22 cellular contexts compared by ENCODE assay signal in genomic region chr16:67105881-67106280, GRCh38. TPM values are rescaled to one million over a fixed set of nuclear protein-coding genes. Genes with fewer than 3 reads are reported as not detected.
A peak's percentile ranks its signal among the peaks of the same experiment; 100 is the strongest.
DNase-seq lines count a peak whose midpoint lies in the region; ATAC-seq and TF ChIP-seq lines count a peak whose summit lies in the region.
"Had no signal": no experiment of that assay in that cellular context is flagged by ENCODE, and none has a peak within 500 bp of the region (broad histone marks: within the 10 kb centered on the region; RNA-seq: fewer than 3 reads in every experiment).

No MANE protein-coding gene starts in this region.

- H3K36me3 Mint-ChIP-seq in central memory CD8-positive, alpha-beta T cell (ENCODE audit: insufficient read depth), result peaks cover 12% of the 10 kb centered on the region
- H3K36me3 Mint-ChIP-seq in nephron (ENCODE audit: low read depth), result peaks cover 9% of the 10 kb centered on the region
- H3K36me3 Mint-ChIP-seq: activated naive CD4-positive, alpha-beta T cell treated with anti-CD3 and anti-CD28 coated beads, Interleukin-2, amount 50 U/mL, for 24 hours; naive thymus-derived CD8-positive, alpha-beta T cell had no signal

- no peak for TF ChIP-seq CTCF in nephron (IDR thresholded peaks at IDR 0.05; ENCODE audit: unreplicated experiment in 3 of 3)
- TF ChIP-seq CTCF in omental fat pad (IDR thresholded peaks at IDR 0.05), result no peak

- H3K27me3 Mint-ChIP-seq in central memory CD8-positive, alpha-beta T cell, result no peaks in the 10 kb centered on the region
- peaks cover 3% of the 10 kb centered on the region for H3K27me3 Mint-ChIP-seq in nephron (ENCODE audit: low read depth)
- H3K27me3 Mint-ChIP-seq: activated CD4-positive, alpha-beta T cell treated with anti-CD3 and anti-CD28 coated beads, Interleukin-2, amount 10 ng/mL, durations not matched to agents 7 days and 5 days; activated naive CD4-positive, alpha-beta T cell treated with anti-CD3 and anti-CD28 coated beads, Interleukin-2, amount 50 U/mL, for 24 hours; CD4-positive, alpha-beta T cell; naive thymus-derived CD8-positive, alpha-beta T cell had no signal

- H3K4me3 Mint-ChIP-seq in central memory CD8-positive, alpha-beta T cell, result no peak overlapping the region
- H3K4me3 Mint-ChIP-seq in nephron, result no peak overlapping the region
- H3K4me3 Mint-ChIP-seq: activated CD4-positive, alpha-beta T cell treated with anti-CD3 and anti-CD28 coated beads, Interleukin-2, amount 10 ng/mL, durations not matched to agents 7 days and 5 days; activated naive CD4-positive, alpha-beta T cell treated with anti-CD3 and anti-CD28 coated beads, Interleukin-2, amount 50 U/mL, for 24 hours; CD4-positive, alpha-beta T cell; naive thymus-derived CD8-positive, alpha-beta T cell had no signal

- no peak for ATAC-seq in central memory CD8-positive, alpha-beta T cell (replicated peaks; ENCODE audit: extremely low read depth, poor library complexity, severe bottlenecking)
- ATAC-seq in Right ventricle myocardium superior (ENCODE audit: poor library complexity), result no peak
- no peak for ATAC-seq in omental fat pad (ENCODE audit: low FRiP score)
- ATAC-seq: left lung; naive thymus-derived CD8-positive, alpha-beta T cell had no signal

- DNase-seq in GM03348 (ENCODE audit: low spot score) (peak; percentile 36), H4 (ENCODE audit: low spot score) (no peak), Right ventricle myocardium superior (no peak), omental fat pad (ENCODE audit: low spot score) (no peak)
- no peak for DNase-seq in central memory CD8-positive, alpha-beta T cell (ENCODE audit: low spot score in 2 of 2)
- DNase-seq: activated CD4-positive, alpha-beta T cell treated with anti-CD3 and anti-CD28 coated beads, Interleukin-2, amount 10 ng/mL, durations not matched to agents 7 days and 5 days; caudate nucleus; CD4-positive, alpha-beta T cell; left lung; midbrain; naive thymus-derived CD8-positive, alpha-beta T cell; NCI-H2081; NCI-H226; NCI-H774; posterior cingulate gyrus; RPMI8226; stimulated activated CD4-positive, alpha-beta T cell treated with anti-CD3 and anti-CD28 coated beads, Interleukin-2, amount 100 ng/mL, for 24 hours; WERI-Rb-1 had no signal

- H3K27ac ChIP-seq in temporal lobe (ENCODE audit: low read depth, low read length), result peak overlapping the region; percentile 13
- H3K27ac ChIP-seq: SK-N-MC, WERI-Rb-1 had no signal

- no peaks in the 10 kb centered on the region for H3K9me3 Mint-ChIP-seq in central memory CD8-positive, alpha-beta T cell
- H3K9me3 Mint-ChIP-seq in nephron, result no peaks in the 10 kb centered on the region
- H3K9me3 Mint-ChIP-seq: activated CD4-positive, alpha-beta T cell treated with anti-CD3 and anti-CD28 coated beads, Interleukin-2, amount 10 ng/mL, durations not matched to agents 7 days and 5 days; activated naive CD4-positive, alpha-beta T cell treated with anti-CD3 and anti-CD28 coated beads, Interleukin-2, amount 50 U/mL, for 24 hours; CD4-positive, alpha-beta T cell; naive thymus-derived CD8-positive, alpha-beta T cell had no signal

- peak overlapping the region; percentile 16 for H3K27ac Mint-ChIP-seq in central memory CD8-positive, alpha-beta T cell (ENCODE audit: low read depth)
- H3K27ac Mint-ChIP-seq in nephron, result peak overlapping the region; percentile 2 to 4 (median 3)
- H3K27ac Mint-ChIP-seq: CD4-positive, alpha-beta T cell had no signal

- peaks cover 18% of the 10 kb centered on the region for H3K4me1 Mint-ChIP-seq in central memory CD8-positive, alpha-beta T cell
- H3K4me1 Mint-ChIP-seq in nephron, result peaks cover 20% of the 10 kb centered on the region

- intact Hi-C loops in Right ventricle myocardium superior (cut with DNase I), result no loop called here

RNA-seq across cellular contexts. Expression of gene PHAF1, which starts 3.9 kb away (rescaled TPM):
- total RNA-seq in temporal lobe, result 19.2 TPM
- 13.8 and 14.8 TPM in 2 replicates for total RNA-seq in H4 (2014; rRNA removed; shearing (Covaris generic))
- total RNA-seq in Right ventricle myocardium superior, result 11.7 TPM
- 10 to 100 TPM; 12.1 to 28.8 (median 16.4) TPM for total RNA-seq in omental fat pad

RNA-seq across cellular contexts. Expression of gene B3GNT9, which starts 44.9 kb away (rescaled TPM):
- total RNA-seq in temporal lobe (0.98 TPM), Right ventricle myocardium superior (8.1 TPM), omental fat pad (10 to 100 TPM in 3 of 4 donors, 1 to 10 TPM in 1; 6.8 to 19.2 (median 14.9) TPM)
- total RNA-seq in H4 (2014; rRNA removed; shearing (Covaris generic)), result 21.2 and 21.6 TPM in 2 replicates

RNA-seq across cellular contexts. Expression of gene TRADD, which starts 53.8 kb away (rescaled TPM):
- 0.98 TPM for total RNA-seq in temporal lobe
- 13.6 and 17.9 TPM in 2 replicates for total RNA-seq in H4 (2014; rRNA removed; shearing (Covaris generic))
- 9.0 TPM for total RNA-seq in Right ventricle myocardium superior
- 10 to 100 TPM; 25.3 to 32.5 (median 28.9) TPM for total RNA-seq in omental fat pad

RNA-seq across cellular contexts. Expression of gene FBXL8, which starts 53.9 kb away (rescaled TPM):
- total RNA-seq in temporal lobe, result 0.49 TPM
- 1.3 and 3.3 TPM in 2 replicates for total RNA-seq in H4 (2014; rRNA removed; shearing (Covaris generic))
- total RNA-seq in Right ventricle myocardium superior, result 9.5 TPM
- 10 to 100 TPM; 12.8 to 24.7 (median 15.9) TPM for total RNA-seq in omental fat pad

RNA-seq across cellular contexts. Expression of gene HSF4, which starts 58.7 kb away (rescaled TPM):
- total RNA-seq in temporal lobe, result 5.9 TPM
- 0.50 TPM in 1 of 2 replicates, not detected in the other for total RNA-seq in H4 (2014; rRNA removed; shearing (Covaris generic))
- total RNA-seq in Right ventricle myocardium superior, result 62.9 TPM
- total RNA-seq in omental fat pad, result 10 to 100 TPM; 21.2 to 77.2 (median 35.8) TPM
